10 cellular contexts compared by ENCODE assay signal in genomic region chr6:41934278-41935189, GRCh38. TPM values are rescaled to one million over a fixed set of nuclear protein-coding genes. Genes with fewer than 3 reads are reported as not detected.
DNase-seq lines count a peak whose midpoint lies in the region; ATAC-seq and TF ChIP-seq lines count a peak whose summit lies in the region.
"Had no signal": no experiment of that assay in that cellular context is flagged by ENCODE, and none has a peak within 500 bp of the region (broad histone marks: within the 10 kb centered on the region; RNA-seq: fewer than 3 reads in every experiment).

No MANE protein-coding gene starts in this region.

- no peak for ATAC-seq in T-helper 17 cell
- ATAC-seq in HG02973 (IDR thresholded peaks at IDR 0.05; ENCODE audit: unreplicated experiment), result no peak

- H3K27ac Mint-ChIP-seq in T-helper 17 cell, result peak overlapping the region; percentile 82

- no peaks in the 10 kb centered on the region for H3K36me3 ChIP-seq in uterus

- H3K4me3 Mint-ChIP-seq in T-helper 17 cell, result peak overlapping the region; percentile 95

- peaks cover 9% of the 10 kb centered on the region for H3K36me3 Mint-ChIP-seq in T-helper 17 cell (ENCODE audit: low read depth)

- H3K9me3 ChIP-seq in AG04450 (ENCODE audit: control insufficient read depth, insufficient read depth, low read length) (no peaks in the 10 kb centered on the region), T-helper 17 cell (ENCODE audit: control insufficient read depth, low read length, poor library complexity, severe bottlenecking) (no peaks in the 10 kb centered on the region), uterus (no peaks in the 10 kb centered on the region)

- H3K27me3 Mint-ChIP-seq in T-helper 17 cell, result no peaks in the 10 kb centered on the region

- H3K4me3 ChIP-seq in AG04450 (ENCODE audit: low read depth, low read length) (no peak overlapping the region), uterus (no peak overlapping the region)

- H3K27ac ChIP-seq in AG04450 (ENCODE audit: low read depth, low read length) (peak overlapping the region; percentile 21), uterus (no peak overlapping the region)

- DNase-seq in AG04450 (ENCODE audit: low read depth, low spot score) (no peak), ELF-1 (ENCODE audit: low read depth, low spot score) (peak; percentile 86), T-helper 17 cell (no peak), iPS-NIHi7 (ENCODE audit: extremely low spot score) (peak; percentile 18), NCI-H2171 (lab: John Stamatoyannopoulos, UW) (no peak), uterus (no peak), cerebellum (ENCODE audit: low spot score) (no peak)
- DNase-seq: activated CD4-positive, alpha-beta T cell treated with anti-CD3 and anti-CD28 coated beads for 4 hours; NCI-H187 had no signal

- H3K27me3 ChIP-seq in AG04450 (ENCODE audit: control insufficient read depth, insufficient read depth, low read length) (no peaks in the 10 kb centered on the region), uterus (no peaks in the 10 kb centered on the region)

- intact Hi-C loops in uterus (cut with DNase I; ENCODE audit: low total_unique reads), result loop anchor here (10.0 kb wide), 1 partner anchor 110 kb away; no protein-coding TSS in a partner anchor

- POLR2A ChIA-PET in AG04450 (lab: Yijun Ruan, JAX), result interaction anchor here (1.3 to 1.5 kb wide), 2 partner anchors 117 to 147 kb away, joined by 3 to 4 read pairs; partner anchors contain the start of genes TAF8 and TOMM6

- H3K4me1 ChIP-seq in uterus, result peaks cover 7 to 13% of the 10 kb centered on the region in 2 donors

- TF ChIP-seq CTCF in AG04450 (IDR thresholded peaks at IDR 0.05; ENCODE audit: low read depth, low read length), result no peak
- no peak for TF ChIP-seq CTCF in uterus (IDR thresholded peaks at IDR 0.05)

- H3K4me1 Mint-ChIP-seq in T-helper 17 cell, result peaks cover 52% of the 10 kb centered on the region

- no peak for TF ChIP-seq POLR2A in uterus (IDR thresholded peaks at IDR 0.05)

- CTCF ChIA-PET in AG04450 (lab: Charles Lee), result interaction anchor here (0.7 to 12.9 kb wide), 10 partner anchors 10 to 134 kb away, joined by 3 to 145 read pairs (median 4); partner anchors contain the start of genes BYSL and MED20

RNA-seq across cellular contexts. Expression of gene CCND3, which starts 7.1 kb away (rescaled TPM):
- polyA plus RNA-seq in AG04450 (2011; rRNA removed), result 25.8 and 30.9 TPM in 2 replicates
- polyA minus RNA-seq in AG04450 (2011; rRNA and poly(A)+ RNA removed), result 23.3 and 29.9 TPM in 2 replicates
- total RNA-seq in T-helper 17 cell (100 to 1,000 TPM; 247 to 250 TPM), uterus (100 to 1,000 TPM in 1 of 4 donors, 10 to 100 TPM in 3; 28.8 to 101 (median 74.3) TPM), cerebellum (15.5 TPM)

RNA-seq across cellular contexts. Expression of gene BYSL, which starts 13.2 kb away (rescaled TPM):
- polyA plus RNA-seq in AG04450 (2011; rRNA removed), result 18.1 and 25.1 TPM in 2 replicates
- 20.3 and 26.7 TPM in 2 replicates for polyA minus RNA-seq in AG04450 (2011; rRNA and poly(A)+ RNA removed)
- total RNA-seq in T-helper 17 cell (1 to 10 TPM; 2.8 to 3.8 TPM), uterus (10 to 100 TPM in 3 of 4 donors, under 1 TPM in 1; 0.51 to 20.5 (median 18.0) TPM), cerebellum (10.3 TPM)

RNA-seq across cellular contexts. Expression of gene MED20, which starts 13.6 kb away (rescaled TPM):
- 45.0 and 48.6 TPM in 2 replicates for polyA plus RNA-seq in AG04450 (2011; rRNA removed)
- 41.7 and 48.0 TPM in 2 replicates for polyA minus RNA-seq in AG04450 (2011; rRNA and poly(A)+ RNA removed)
- 1 to 10 TPM; 3.6 to 3.9 TPM for total RNA-seq in T-helper 17 cell
- total RNA-seq in uterus, result 10 to 100 TPM in 3 of 4 donors, 1 to 10 TPM in 1; 1.0 to 36.8 (median 17.3) TPM
- 17.6 TPM for total RNA-seq in cerebellum

RNA-seq across cellular contexts. Expression of gene USP49, which starts 39.4 kb away (rescaled TPM):
- polyA plus RNA-seq in AG04450 (2011; rRNA removed), result 2.9 and 3.0 TPM in 2 replicates
- 2.5 and 2.8 TPM in 2 replicates for polyA minus RNA-seq in AG04450 (2011; rRNA and poly(A)+ RNA removed)
- total RNA-seq in T-helper 17 cell (1 to 10 TPM; 1.7 to 2.1 TPM), uterus (10 to 100 TPM in 1 of 4 donors, 1 to 10 TPM in 3; 2.3 to 16.5 (median 6.6) TPM), cerebellum (18.5 TPM)

Comparison
In these comparisons a context has a peak if more than half of its experiments do, and no peak if none do; other contexts are left out.
1. DNase-seq: peak in ELF-1 (single experiment) and iPS-NIHi7 (single experiment); none in AG04450 (single experiment), T-helper 17 cell (0 of 3), NCI-H2171 (single experiment), uterus (0 of 2) and cerebellum (single experiment).